Comparison of ENCODE assay signal across 8 cellular contexts in the genomic region with DNA sequence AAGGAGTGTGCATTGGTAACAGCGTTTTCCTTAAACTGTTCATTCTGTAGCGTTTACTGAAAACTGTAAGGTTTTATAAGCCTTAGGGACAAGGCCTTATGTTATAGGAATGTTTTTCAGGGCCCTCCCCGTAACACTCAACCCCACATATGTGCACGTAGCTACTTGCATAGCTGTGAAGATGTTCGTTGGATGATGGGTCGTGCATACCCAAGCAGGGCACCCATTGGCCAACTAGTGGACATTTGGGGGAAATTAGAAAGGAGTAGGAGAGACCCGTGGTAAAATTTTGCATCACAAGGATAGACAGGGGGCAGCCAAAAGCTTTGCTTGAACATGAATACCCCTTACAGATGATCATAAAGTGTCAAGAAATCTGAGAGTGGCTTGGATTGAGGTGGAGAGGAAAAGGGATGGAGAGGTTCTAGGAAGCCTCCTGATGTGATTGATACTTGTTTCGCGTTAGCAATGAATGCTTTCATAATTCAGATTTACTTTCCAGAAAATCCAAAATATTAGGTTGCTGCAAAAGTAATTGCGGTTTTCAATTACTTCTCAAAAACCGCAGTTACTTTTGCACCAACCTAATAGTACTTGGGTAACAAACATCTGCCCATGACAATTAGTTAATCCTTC. TPM values are rescaled to one million over a fixed set of nuclear protein-coding genes. Genes with fewer than 3 reads are reported as not detected.
A peak's percentile ranks its signal among the peaks of the same experiment; 100 is the strongest.
DNase-seq lines count a peak whose midpoint lies in the region; ATAC-seq and TF ChIP-seq lines count a peak whose summit lies in the region.

No MANE protein-coding gene starts in this region.

- peak; percentile 46 for TF ChIP-seq CTCF in LNCaP clone FGC (IDR thresholded peaks at IDR 0.05; ENCODE audit: control insufficient read depth, extremely low read depth, insufficient read depth)
- peak; percentile 80 for TF ChIP-seq CTCF in chondrocyte (IDR thresholded peaks at IDR 0.05)
- TF ChIP-seq CTCF in kidney epithelial cell (IDR thresholded peaks at IDR 0.05; ENCODE audit: insufficient read depth, low read length, poor library complexity, severe bottlenecking) = peak; percentile 59

- H3K4me1 Mint-ChIP-seq in chondrocyte (ENCODE audit: low read depth) = peaks cover 22% of the 10 kb centered on the region

- H3K4me3 ChIP-seq in LNCaP clone FGC (ENCODE audit: low read depth, low read length) (peak overlapping the region; percentile 74), kidney epithelial cell (ENCODE audit: low read depth, low read length) (peak overlapping the region; percentile 99)

- no peaks in the 10 kb centered on the region for H3K9me3 Mint-ChIP-seq in chondrocyte (ENCODE audit: low read depth)

- H3K27ac Mint-ChIP-seq in chondrocyte (ENCODE audit: unreplicated experiment) = peak overlapping the region; percentile 84

- peaks cover 1% of the 10 kb centered on the region for H3K36me3 Mint-ChIP-seq in chondrocyte (ENCODE audit: low read depth)

- no peaks in the 10 kb centered on the region for H3K27me3 ChIP-seq in kidney epithelial cell (ENCODE audit: control insufficient read depth, insufficient read depth, low read length)

- ATAC-seq in GM21723 (IDR thresholded peaks at IDR 0.05; ENCODE audit: unreplicated experiment) = peak; percentile 46

- DNase-seq in SIG-M5 treated with dmso at 0.1 percent for 504 hours (lab: John Stamatoyannopoulos, UW; ENCODE audit: unreplicated experiment) (peak; percentile 47), SIG-M5 (lab: John Stamatoyannopoulos, UW) (no peak), LNCaP clone FGC (ENCODE audit: low read depth) (peak; percentile 4), SW480 (ENCODE audit: low spot score) (peak; percentile 73), chondrocyte (ENCODE audit: low spot score) (no peak), kidney epithelial cell (ENCODE audit: low read depth) (peak; percentile 16)
- DNase-seq in stimulated activated CD4-positive, alpha-beta T cell treated with anti-CD3 and anti-CD28 coated beads, Interleukin-2, amount 100 ng/mL, for 4 hours (ENCODE audit: low read depth) = peak; percentile 12

- peak overlapping the region; percentile 80 for H3K4me3 Mint-ChIP-seq in chondrocyte (ENCODE audit: unreplicated experiment)

- H3K27me3 Mint-ChIP-seq in chondrocyte (ENCODE audit: low read depth) = no peaks in the 10 kb centered on the region

- no peaks in the 10 kb centered on the region for H3K36me3 ChIP-seq in kidney epithelial cell (ENCODE audit: control insufficient read depth, insufficient read depth, low read length)

RNA-seq across cellular contexts. Expression of a gene that starts 0.9 kb away (rescaled TPM):
- 8.2 to 11.0 TPM (median 9.6 TPM) in 3 replicates for total RNA-seq in chondrocyte
- total RNA-seq in kidney epithelial cell = 7.6 and 7.8 TPM in 2 replicates

Comparison
In these comparisons a context has a peak if more than half of its experiments do, and no peak if none do; other contexts are left out.
1. DNase-seq: peak in SIG-M5 treated with dmso at 0.1 percent for 504 hours (single experiment), LNCaP clone FGC (single experiment), SW480 (single experiment), kidney epithelial cell (single experiment) and stimulated activated CD4-positive, alpha-beta T cell treated with anti-CD3 and anti-CD28 coated beads, Interleukin-2, amount 100 ng/mL, for 4 hours (single experiment); none in SIG-M5 (single experiment) and chondrocyte (single experiment).
2. Peak in every context shown above with its lines, with median percentiles within 50 percentile points of each other: CTCF ChIP-seq.